1 cellular context compared by ENCODE assay signal in genomic region chr16:78022347-78022746, GRCh38.
TF ChIP-seq lines count a peak whose summit lies in the region.

Gene CLEC3A (plus strand): TSS chr16:78022548. CDS start chr16:78022627, 79 bp downstream.

TF ChIP-seq in H1, 55 proteins besides CTCF, POLR2A, EP300 and RAD21:
- TF ChIP-seq CHD2 (IDR thresholded peaks at IDR 0.05; ENCODE audit: low read length) (no peak), E2F6 (IDR thresholded peaks at IDR 0.05) (no peak), SP1 (IDR thresholded peaks at IDR 0.05; ENCODE audit: low read depth, low read length) (no peak), TCF12 (IDR thresholded peaks at IDR 0.05; ENCODE audit: low read depth, low read length) (no peak), SP2 (IDR thresholded peaks at IDR 0.05; ENCODE audit: low read length) (no peak), MAX (IDR thresholded peaks at IDR 0.05) (no peak), KDM4A (IDR thresholded peaks at IDR 0.05; ENCODE audit: low read depth, low read length, severe bottlenecking) (no peak), TEAD4 (IDR thresholded peaks at IDR 0.05; ENCODE audit: low read depth, low read length) (peak; percentile 51; the same call in 1 of the 2 replicates)
TF ChIP-seq in H1: peak in this region for 1.
